Comparison of ENCODE assay signal across 8 cellular contexts in genomic region chr21:45644041-45644906, GRCh38. TPM values are rescaled to one million over a fixed set of nuclear protein-coding genes. Genes with fewer than 3 reads are reported as not detected.
DNase-seq lines count a peak whose midpoint lies in the region; ATAC-seq and TF ChIP-seq lines count a peak whose summit lies in the region.

No MANE protein-coding gene starts in this region.

- no peak for ATAC-seq in gastrocnemius medialis
- ATAC-seq in HG03196 (IDR thresholded peaks at IDR 0.05; ENCODE audit: unreplicated experiment) = no peak
- ATAC-seq in GM18517 (IDR thresholded peaks at IDR 0.05; ENCODE audit: unreplicated experiment) = no peak
- ATAC-seq in GM19328 (IDR thresholded peaks at IDR 0.05; ENCODE audit: unreplicated experiment) = no peak

- peaks cover 1% of the 10 kb centered on the region for H3K36me3 Mint-ChIP-seq in activated naive CD4-positive, alpha-beta T cell treated with anti-CD3 and anti-CD28 coated beads for 36 hours (ENCODE audit: low read depth)

- no peak for TF ChIP-seq POLR2A in gastrocnemius medialis (IDR thresholded peaks at IDR 0.05)

- no peaks in the 10 kb centered on the region for H3K36me3 ChIP-seq in gastrocnemius medialis

- CTCF ChIA-PET in activated naive CD4-positive, alpha-beta T cell treated with anti-CD3 and anti-CD28 coated beads for 36 hours (lab: Charles Lee) = no interaction called here

- peak; percentile 44 for DNase-seq in activated naive CD4-positive, alpha-beta T cell treated with anti-CD3 and anti-CD28 coated beads for 36 hours
- DNase-seq in activated naive CD4-positive, alpha-beta T cell (lab: John Stamatoyannopoulos, UW) = no peak
- DNase-seq in SKM-1 (lab: John Stamatoyannopoulos, UW; ENCODE audit: unreplicated experiment) (peak; percentile 8), fibroblast of gingiva (ENCODE audit: low read depth) (peak; percentile 48), gastrocnemius medialis (no peak)

- TF ChIP-seq CTCF in gastrocnemius medialis (IDR thresholded peaks at IDR 0.05 in 4 of 5, conservative IDR thresholded peaks at IDR 0.05 in 1 of 5) = no peak

- peaks cover 3% of the 10 kb centered on the region for H3K9me3 Mint-ChIP-seq in activated naive CD4-positive, alpha-beta T cell treated with anti-CD3 and anti-CD28 coated beads for 36 hours

- intact Hi-C loops in activated naive CD4-positive, alpha-beta T cell treated with anti-CD3 and anti-CD28 coated beads for 36 hours (cut with micrococcal nuclease) = loop anchor here (5.0 kb wide), 1 partner anchor 328 kb away; no protein-coding TSS in a partner anchor
- intact Hi-C loops in gastrocnemius medialis (cut with DNase I; ENCODE audit: low total_unique reads) = no loop called here

- peak overlapping the region in 3 of 4 donors; percentile 6 to 29 (median 19) for H3K4me3 ChIP-seq in gastrocnemius medialis

- peaks cover 36% of the 10 kb centered on the region for H3K4me1 Mint-ChIP-seq in activated naive CD4-positive, alpha-beta T cell treated with anti-CD3 and anti-CD28 coated beads for 36 hours (ENCODE audit: low read depth)

- peak overlapping the region; percentile 76 for H3K4me3 Mint-ChIP-seq in activated naive CD4-positive, alpha-beta T cell treated with anti-CD3 and anti-CD28 coated beads for 36 hours

- peaks cover 5% of the 10 kb centered on the region for H3K27me3 Mint-ChIP-seq in activated naive CD4-positive, alpha-beta T cell treated with anti-CD3 and anti-CD28 coated beads for 36 hours (ENCODE audit: low read depth)

- H3K9me3 ChIP-seq in gastrocnemius medialis = no peaks in the 10 kb centered on the region

- no peak overlapping the region for H3K27ac ChIP-seq in gastrocnemius medialis

- in situ Hi-C loops in gastrocnemius medialis (cut with MboI; ENCODE audit: low sequenced_read_pairs in 4 of 4) = no loop called here

- no peak overlapping the region for H3K27ac Mint-ChIP-seq in activated naive CD4-positive, alpha-beta T cell treated with anti-CD3 and anti-CD28 coated beads for 36 hours

- peaks cover 0 to 5% of the 10 kb centered on the region in 2 donors for H3K4me1 ChIP-seq in gastrocnemius medialis

- peaks cover 37 to 51% (median 48%) of the 10 kb centered on the region in 3 donors for H3K27me3 ChIP-seq in gastrocnemius medialis

RNA-seq across cellular contexts. Expression of gene PCBP3, which starts 0.7 kb away (rescaled TPM):
- 10 to 100 TPM; 10.0 to 10.2 TPM for total RNA-seq in activated naive CD4-positive, alpha-beta T cell treated with anti-CD3 and anti-CD28 coated beads for 36 hours
- total RNA-seq in gastrocnemius medialis = under 1 TPM in 2 of 4 donors, not detected in 2; 0.13 to 0.26 TPM

Comparison
In these comparisons a context has a peak if more than half of its experiments do, and no peak if none do; other contexts are left out.
1. DNase-seq: peak in activated naive CD4-positive, alpha-beta T cell treated with anti-CD3 and anti-CD28 coated beads for 36 hours (single experiment), SKM-1 (single experiment) and fibroblast of gingiva (single experiment); none in activated naive CD4-positive, alpha-beta T cell (0 of 4) and gastrocnemius medialis (0 of 2).
2. RNA of gene PCBP3, which starts 0.7 kb away (total RNA-seq): 10.0 to 10.2 TPM in activated naive CD4-positive, alpha-beta T cell treated with anti-CD3 and anti-CD28 coated beads for 36 hours; 0.13 to 0.26 TPM in gastrocnemius medialis; every median in the first group is over 4 times any median in the second.